ENCODE assay signal across 31 cellular contexts in genomic region chr1:110091791-110092190, GRCh38. TPM values are rescaled to one million over a fixed set of nuclear protein-coding genes. Genes with fewer than 3 reads are reported as not detected.
"Had no signal": no experiment of that assay in that cellular context is flagged by ENCODE, and none has a peak within 500 bp of the region (broad histone marks: within the 10 kb centered on the region; RNA-seq: fewer than 3 reads in every experiment).

No MANE protein-coding gene starts in this region.

- H3K4me3 ChIP-seq: left lung, lower lobe of right lung, right atrium auricular region, right lobe of liver, skin epidermis, suprapubic skin, thoracic aorta, tibial artery, upper lobe of right lung had no signal

- H3K79me2 ChIP-seq: parathyroid adenoma had no signal

- H2AFZ ChIP-seq: parathyroid adenoma had no signal

- FAIRE-seq: islet of Langerhans, kidney, urothelium cell line had no signal

- H3K27ac ChIP-seq: left lung, lower lobe of right lung, parathyroid adenoma, right atrium auricular region, right lobe of liver, skin epidermis, suprapubic skin, thoracic aorta, tibial artery, upper lobe of right lung had no signal

- H3K36me3 ChIP-seq: left lung, lower lobe of right lung, right atrium auricular region, right lobe of liver, suprapubic skin, thoracic aorta, tibial artery, upper lobe of right lung had no signal

- H3K9ac ChIP-seq: parathyroid adenoma had no signal

- H3K4me1 ChIP-seq: left lung, lower lobe of right lung, parathyroid adenoma, right atrium auricular region, suprapubic skin, upper lobe of right lung had no signal

- H3K27me3 ChIP-seq: right atrium auricular region, right lobe of liver had no signal

- DNase-seq: hypothalamus; immature natural killer cell; kidney; left colon; left lung; lower lobe of right lung; mammary epithelial cell; mesenchymal stem cell; naive thymus-derived CD8-positive, alpha-beta T cell; nucleus accumbens; right lobe of liver; stimulated activated CD4-positive, alpha-beta T cell treated with anti-CD3 and anti-CD28 coated beads, Interleukin-4, amount 100 ng/mL, for 24 hours; stimulated activated naive CD4-positive, alpha-beta T cell; tibial artery; trophoblast cell; upper lobe of right lung had no signal

- H3K9me3 ChIP-seq: left lung, lower lobe of right lung, right atrium auricular region, right lobe of liver, suprapubic skin, thoracic aorta, tibial artery, upper lobe of right lung had no signal

RNA-seq across cellular contexts. Expression of gene UBL4B, which starts 20.5 kb away (rescaled TPM):
- total RNA-seq: kidney; left colon; left lung; liver; lower lobe of right lung; mammary epithelial cell; mononuclear cell; naive thymus-derived CD8-positive, alpha-beta T cell; neural crest cell; pulmonary artery endothelial cell; renal cortical epithelial cell; right atrium auricular region; right lobe of liver; thoracic aorta; upper lobe of right lung had no signal
- polyA plus RNA-seq: immature natural killer cell; liver; mammary epithelial cell; naive thymus-derived CD8-positive, alpha-beta T cell had no signal

RNA-seq across cellular contexts. Expression of gene ALX3, which starts 21.3 kb away (rescaled TPM):
- total RNA-seq: kidney; left colon; left lung; liver; lower lobe of right lung; mammary epithelial cell; mononuclear cell; naive thymus-derived CD8-positive, alpha-beta T cell; osteoblast; posterior vena cava; pulmonary artery endothelial cell; renal cortical epithelial cell; right atrium auricular region; right lobe of liver; subcutaneous adipose tissue; thoracic aorta; upper lobe of right lung had no signal
- polyA plus RNA-seq: immature natural killer cell; liver; mammary epithelial cell; naive thymus-derived CD8-positive, alpha-beta T cell had no signal

RNA-seq across cellular contexts. Expression of gene SLC6A17, which starts 58.5 kb away (rescaled TPM):
- total RNA-seq: liver; lower lobe of right lung; naive thymus-derived CD8-positive, alpha-beta T cell; pulmonary artery endothelial cell; right atrium auricular region; right lobe of liver had no signal
- polyA plus RNA-seq: immature natural killer cell; liver; naive thymus-derived CD8-positive, alpha-beta T cell had no signal
